20 cellular contexts compared by ENCODE assay signal in genomic region chr2:74450570-74451190, GRCh38. TPM values are rescaled to one million over a fixed set of nuclear protein-coding genes. Genes with fewer than 3 reads are reported as not detected.
DNase-seq lines count a peak whose midpoint lies in the region; ATAC-seq and TF ChIP-seq lines count a peak whose summit lies in the region.
"Had no signal": no experiment of that assay in that cellular context is flagged by ENCODE, and none has a peak within 500 bp of the region (broad histone marks: within the 10 kb centered on the region; RNA-seq: fewer than 3 reads in every experiment).

No MANE protein-coding gene starts in this region.

- DNase-seq in Caco-2 = peak in 1 of 2 experiments; percentile 29
- no peak for DNase-seq in immature natural killer cell
- DNase-seq in trophoblast cell = peak; percentile 56 to 92
- DNase-seq in NCI-H1694 treated with DMSO at 0.1 percent for 48 hours (lab: John Stamatoyannopoulos, UW) = no peak
- DNase-seq: CD4-positive, CD25-positive, alpha-beta regulatory T cell; CD8-positive, alpha-beta T cell; DMS 273 treated with DMSO at 0.1 percent for 48 hours; DMS79; EL; GDM1; GM23248; H7; HFFc6 had no signal

- no peak overlapping the region for H3K4ac ChIP-seq in trophoblast cell (ENCODE audit: low read depth, low read length)

- H3K14ac ChIP-seq in trophoblast cell (ENCODE audit: low read length) = no peak overlapping the region

- H4K8ac ChIP-seq in trophoblast cell (ENCODE audit: low read depth, low read length) = no peak overlapping the region

- H3K9me3 Mint-ChIP-seq in Caco-2 (ENCODE audit: unreplicated experiment) (no peaks in the 10 kb centered on the region), immature natural killer cell (peaks cover 0 to 2% (median 0%) of the 10 kb centered on the region in 6 donors)
- H3K9me3 Mint-ChIP-seq: CD8-positive, alpha-beta T cell; HFFc6 had no signal

- no TSS peak for BruUV-seq in Caco-2 (replicated peaks; lab: Mats Ljungman, UMichigan)

- H3K9ac ChIP-seq in trophoblast cell (ENCODE audit: low read length) = no peak overlapping the region
- H3K9ac ChIP-seq: BLaER1, GM23248 had no signal

- POLR2A ChIA-PET in Caco-2 (lab: Charles Lee) (interaction anchor here (1.0 kb wide), 1 partner anchor 10 kb away, joined by 3 read pairs; no protein-coding TSS in a partner anchor), HEK293 (lab: Yijun Ruan, JAX) (interaction anchor here (1.3 kb wide), 1 partner anchor 10 kb away, joined by 3 read pairs; no protein-coding TSS in a partner anchor)

- H3K4me1 Mint-ChIP-seq in Caco-2 (ENCODE audit: low read depth, unreplicated experiment) (peaks cover 51% of the 10 kb centered on the region), immature natural killer cell (peaks cover 37 to 38% of the 10 kb centered on the region in 2 donors)

- H3K23ac ChIP-seq in trophoblast cell (ENCODE audit: low read length) = no peak overlapping the region

- H2AFZ ChIP-seq in trophoblast cell (ENCODE audit: insufficient read depth, low read length, poor library complexity) = no peak overlapping the region
- H2AFZ ChIP-seq: GM23248 had no signal

- intact Hi-C loops in Caco-2 (cut with micrococcal nuclease; ENCODE audit: unreplicated experiment) = loop anchor here (5.0 kb wide), 1 partner anchor 198 kb away; no protein-coding TSS in a partner anchor

- H3K79me2 ChIP-seq in trophoblast cell (ENCODE audit: control insufficient read depth, insufficient read depth, low read length, poor library complexity) = no peaks in the 10 kb centered on the region

- H3K4me3 ChIP-seq in Caco-2 (ENCODE audit: low read depth, low read length) (no peak overlapping the region), HEK293 (ENCODE audit: low read depth, low read length) (no peak overlapping the region), trophoblast cell (ENCODE audit: low read depth, low read length) (no peak overlapping the region)
- H3K4me3 ChIP-seq: BLaER1, GM12878, GM23248 had no signal

- H3K36me3 Mint-ChIP-seq in Caco-2 (ENCODE audit: insufficient read depth, unreplicated experiment) (peaks cover 12% of the 10 kb centered on the region), immature natural killer cell (no peaks in the 10 kb centered on the region)
- H3K36me3 Mint-ChIP-seq: CD4-positive, CD25-positive, alpha-beta regulatory T cell had no signal

- H2BK120ac ChIP-seq in trophoblast cell (ENCODE audit: insufficient read depth, low read length, poor library complexity) = no peak overlapping the region

- H3K4me2 ChIP-seq in trophoblast cell (ENCODE audit: low read length) = no peak overlapping the region
- H3K4me2 ChIP-seq: BLaER1 had no signal

- no peak overlapping the region for H2BK5ac ChIP-seq in trophoblast cell (ENCODE audit: low read depth, low read length, poor library complexity)

- H3K27me3 ChIP-seq in Caco-2 (replicated peaks; ENCODE audit: control insufficient read depth, insufficient read depth, low read length) (no peaks in the 10 kb centered on the region), trophoblast cell (ENCODE audit: insufficient read depth, low read length) (no peaks in the 10 kb centered on the region)
- H3K27me3 ChIP-seq: BLaER1 had no signal

- ATAC-seq in HG03095 (IDR thresholded peaks at IDR 0.05; ENCODE audit: unreplicated experiment) = no peak
- ATAC-seq: CD8-positive, alpha-beta T cell; GM12878; HCT116 had no signal

- H3K9me3 ChIP-seq in Caco-2 (no peaks in the 10 kb centered on the region), HEK293 (ENCODE audit: control insufficient read depth, insufficient read depth, low read depth, low read length) (no peaks in the 10 kb centered on the region), trophoblast cell (ENCODE audit: insufficient read depth, low read depth, low read length) (no peaks in the 10 kb centered on the region)
- H3K9me3 ChIP-seq: BLaER1 had no signal

- no peak overlapping the region for H3K18ac ChIP-seq in trophoblast cell (ENCODE audit: low read length)

- CTCF ChIA-PET in Caco-2 (lab: Charles Lee) (no interaction called here), HEK293 (lab: Yijun Ruan, JAX) (interaction anchor here (1.5 kb wide), 1 partner anchor 11 kb away, joined by 6 read pairs; no protein-coding TSS in a partner anchor)

- no CpG with 5 or more reads among the region's 3 CpGs for WGBS in trophoblast cell (ENCODE audit: extremely low coverage, insufficient coverage, insufficient read length)

- no peaks in the 10 kb centered on the region for H3K27me3 Mint-ChIP-seq in Caco-2 (ENCODE audit: insufficient read depth, unreplicated experiment)
- peaks cover 14 to 17% (median 15%) of the 10 kb centered on the region in 3 donors for H3K27me3 Mint-ChIP-seq in immature natural killer cell (ENCODE audit: low read depth in 3 of 3)

- H3K4me3 Mint-ChIP-seq in Caco-2 (ENCODE audit: unreplicated experiment) = peak overlapping the region; percentile 28
- H3K4me3 Mint-ChIP-seq in immature natural killer cell = peak overlapping the region in 1 of 5 donors; percentile 43
- H3K4me3 Mint-ChIP-seq: B cell; CD8-positive, alpha-beta T cell; HFFc6 had no signal

- H3K36me3 ChIP-seq in Caco-2 (ENCODE audit: control insufficient read depth, insufficient read depth, low read length) (no peaks in the 10 kb centered on the region), HEK293 (ENCODE audit: control insufficient read depth in 2 of 2, insufficient read depth in 1 of 2, low read length in 2 of 2) (no peaks in the 10 kb centered on the region), trophoblast cell (ENCODE audit: control insufficient read depth in 1 of 2, insufficient read depth in 2 of 2, low read length in 2 of 2) (no peaks in the 10 kb centered on the region)
- H3K36me3 ChIP-seq: BLaER1 had no signal

- H4K91ac ChIP-seq in trophoblast cell (ENCODE audit: low read depth, low read length) = no peak overlapping the region

- no peak overlapping the region for H3K27ac ChIP-seq in HEK293 (ENCODE audit: extremely low read depth, low read depth, low read length)
- peak overlapping the region; percentile 39 for H3K27ac ChIP-seq in trophoblast cell (ENCODE audit: low read depth, low read length)
- H3K27ac ChIP-seq: BLaER1, C4-2B, GM23248 had no signal

- TF ChIP-seq CTCF in Caco-2 (IDR thresholded peaks at IDR 0.05; ENCODE audit: insufficient read depth in 1 of 2, low read depth in 1 of 2, low read length in 1 of 2, severe bottlenecking in 1 of 2, unreplicated experiment in 1 of 2) = no peak
- TF ChIP-seq CTCF in HEK293 (tag by site-specific recombination; IDR thresholded peaks at IDR 0.05) = no peak

- no peaks in the 10 kb centered on the region for H3K79me1 ChIP-seq in trophoblast cell (ENCODE audit: low read length)

- H2AK5ac ChIP-seq in trophoblast cell (ENCODE audit: low read length) = no peak overlapping the region

- H3K27ac Mint-ChIP-seq in Caco-2 (ENCODE audit: unreplicated experiment) (peak overlapping the region; percentile 27), immature natural killer cell (peak overlapping the region; percentile 29 to 99 (median 92))
- H3K27ac Mint-ChIP-seq: B cell; CD4-positive, CD25-positive, alpha-beta regulatory T cell; CD8-positive, alpha-beta T cell; HFFc6 had no signal

- H2BK12ac ChIP-seq in trophoblast cell (ENCODE audit: low read length) = no peak overlapping the region

- H3K4me1 ChIP-seq in Caco-2 (peaks cover 37% of the 10 kb centered on the region), HEK293 (ENCODE audit: control insufficient read depth, insufficient read depth, low read length) (no peaks in the 10 kb centered on the region), trophoblast cell (ENCODE audit: control insufficient read depth in 1 of 2, insufficient read depth in 2 of 2, low read length in 2 of 2) (peaks cover 4 to 5% of the 10 kb centered on the region in 2 experiments)

- no peak overlapping the region for H4K12ac ChIP-seq in trophoblast cell (ENCODE audit: low read depth, low read length)

TF ChIP-seq in HEK293, 187 proteins besides CTCF, POLR2A, EP300 and RAD21 (continues in another document):
- TF ChIP-seq ZNF169 (tag by site-specific recombination; IDR thresholded peaks at IDR 0.05) (no peak), PRDM10 (tag by site-specific recombination; IDR thresholded peaks at IDR 0.05) (peak; percentile 65)

RNA-seq across cellular contexts. Expression of gene INO80B, which starts 4.2 kb away (rescaled TPM):
- total RNA-seq in Caco-2 (2022) = 25.2 and 29.1 TPM in 2 replicates
- 10 to 100 TPM in 1 of 3 donors, 1 to 10 TPM in 2; 3.9 to 11.1 (median 9.3) TPM for polyA plus RNA-seq in immature natural killer cell
- 22.8 and 23.3 TPM in 2 replicates for polyA plus RNA-seq in trophoblast cell (2013)

RNA-seq across cellular contexts. Expression of gene WBP1, which starts 7.6 kb away (rescaled TPM):
- 53.4 and 54.8 TPM in 2 replicates for total RNA-seq in Caco-2 (2022)
- 10 to 100 TPM; 45.6 to 56.1 (median 54.0) TPM for polyA plus RNA-seq in immature natural killer cell
- polyA plus RNA-seq in trophoblast cell (2013) = 80.5 and 81.5 TPM in 2 replicates

RNA-seq across cellular contexts. Expression of gene RTKN, which starts 8.9 kb away (rescaled TPM):
- total RNA-seq in Caco-2 (2022) = 123 and 139 TPM in 2 replicates
- polyA plus RNA-seq in immature natural killer cell = 10 to 100 TPM in 1 of 3 donors, 1 to 10 TPM in 2; 5.8 to 10.8 (median 8.4) TPM
- polyA plus RNA-seq in trophoblast cell (2013) = 44.2 and 46.2 TPM in 2 replicates

RNA-seq across cellular contexts. Expression of gene MOGS, which starts 14.5 kb away (rescaled TPM):
- total RNA-seq in Caco-2 (2022) = 70.5 and 71.1 TPM in 2 replicates
- polyA plus RNA-seq in immature natural killer cell = 10 to 100 TPM; 45.1 to 73.5 (median 46.7) TPM
- 74.9 and 80.0 TPM in 2 replicates for polyA plus RNA-seq in trophoblast cell (2013)

RNA-seq across cellular contexts. Expression of gene MRPL53, which starts 21.8 kb away (rescaled TPM):
- total RNA-seq in Caco-2 (2022) = 88.4 and 102 TPM in 2 replicates
- 100 to 1,000 TPM in 2 of 3 donors, 10 to 100 TPM in 1; 83.8 to 152 (median 119) TPM for polyA plus RNA-seq in immature natural killer cell
- 90.8 and 96.6 TPM in 2 replicates for polyA plus RNA-seq in trophoblast cell (2013)

Comparison
In these comparisons a context has a peak if more than half of its experiments do, and no peak if none do; other contexts are left out.
1. DNase-seq: peak in trophoblast cell (2 of 2); none in immature natural killer cell (0 of 3) and NCI-H1694 treated with DMSO at 0.1 percent for 48 hours (single experiment).